ENCODE assay signal across 11 cellular contexts in genomic region chr1:18829671-18830070, GRCh38. TPM values are rescaled to one million over a fixed set of nuclear protein-coding genes. Genes with fewer than 3 reads are reported as not detected.
"Had no signal": no experiment of that assay in that cellular context is flagged by ENCODE, and none has a peak within 500 bp of the region (broad histone marks: within the 10 kb centered on the region; RNA-seq: fewer than 3 reads in every experiment).

No MANE protein-coding gene starts in this region.

- H3K4me1 Mint-ChIP-seq: GM23338, H9 had no signal

- H3K27ac Mint-ChIP-seq: GM23338, H9, HFFc6 had no signal

- H2AFZ ChIP-seq: GM23338 had no signal

- H3K27ac ChIP-seq: HL-60, KMS-11 had no signal

- FAIRE-seq: H1, H54 had no signal

- H3K9me3 Mint-ChIP-seq: HFFc6 had no signal

- H3K4me2 ChIP-seq: GM23338, KMS-11 had no signal

- H3K9ac ChIP-seq: KMS-11 had no signal

- H3K4me3 Mint-ChIP-seq: GM23338, H9, HFFc6 had no signal

- H3K4me3 ChIP-seq: GM23338 had no signal

- DNase-seq: H9, HCEC 1CT, HFFc6, IMR-90, KBM-7 had no signal

- ATAC-seq: GM23338 had no signal

RNA-seq across cellular contexts. Expression of gene TAS1R2, which starts 29.8 kb away (rescaled TPM):
- total RNA-seq: GM23338, H1, H9, HFFc6, HT1080, IMR-90 had no signal
- polyA plus RNA-seq: GM23338, H1, IMR-90 had no signal
